ENCODE assay signal across 1 cellular context in genomic region chr5:89302102-89302891, GRCh38.
TF ChIP-seq lines count a peak whose summit lies in the region.

No MANE protein-coding gene starts in this region.

TF ChIP-seq in K562, 482 proteins besides CTCF, POLR2A, EP300 and RAD21 (continued from another document):
- no peak for TF ChIP-seq MGA (IDR thresholded peaks at IDR 0.05)
- no peak for TF ChIP-seq ZNF764 (CRISPR knock-in tag; IDR thresholded peaks at IDR 0.05; ENCODE audit: low read depth)
- no peak for TF ChIP-seq NR3C1 (CRISPR knock-in tag; IDR thresholded peaks at IDR 0.05)
